Comparison of ENCODE assay signal across 1 cellular context in genomic region chr5:96901384-96901783, GRCh38.
TF ChIP-seq lines count a peak whose summit lies in the region.

No MANE protein-coding gene starts in this region.

TF ChIP-seq in GM12878, 131 proteins besides CTCF, POLR2A, EP300 and RAD21:
- TF ChIP-seq MYC (IDR thresholded peaks at IDR 0.05; ENCODE audit: insufficient read depth, insufficient read length, insufficient replicate concordance, low read length, severe bottlenecking) = no peak
- TF ChIP-seq ELK1 (IDR thresholded peaks at IDR 0.05; ENCODE audit: low read depth, low read length) = no peak
- no peak for TF ChIP-seq RELB (IDR thresholded peaks at IDR 0.05; ENCODE audit: low read depth)
- TF ChIP-seq ETV6 (conservative IDR thresholded peaks at IDR 0.05 in 1 of 2, IDR thresholded peaks at IDR 0.05 in 1 of 2; ENCODE audit: borderline replicate concordance in 1 of 2, low read depth in 1 of 2) = peak in 1 of 2 experiments; percentile 35; a peak in 1 of 4 replicates
- peak; percentile 41; the same call in 1 of the 2 replicates for TF ChIP-seq FOXM1 (IDR thresholded peaks at IDR 0.05; ENCODE audit: low read depth, low read length)
- no peak for TF ChIP-seq TCF7 (IDR thresholded peaks at IDR 0.05; ENCODE audit: borderline replicate concordance)
- TF ChIP-seq, protein P1, sequence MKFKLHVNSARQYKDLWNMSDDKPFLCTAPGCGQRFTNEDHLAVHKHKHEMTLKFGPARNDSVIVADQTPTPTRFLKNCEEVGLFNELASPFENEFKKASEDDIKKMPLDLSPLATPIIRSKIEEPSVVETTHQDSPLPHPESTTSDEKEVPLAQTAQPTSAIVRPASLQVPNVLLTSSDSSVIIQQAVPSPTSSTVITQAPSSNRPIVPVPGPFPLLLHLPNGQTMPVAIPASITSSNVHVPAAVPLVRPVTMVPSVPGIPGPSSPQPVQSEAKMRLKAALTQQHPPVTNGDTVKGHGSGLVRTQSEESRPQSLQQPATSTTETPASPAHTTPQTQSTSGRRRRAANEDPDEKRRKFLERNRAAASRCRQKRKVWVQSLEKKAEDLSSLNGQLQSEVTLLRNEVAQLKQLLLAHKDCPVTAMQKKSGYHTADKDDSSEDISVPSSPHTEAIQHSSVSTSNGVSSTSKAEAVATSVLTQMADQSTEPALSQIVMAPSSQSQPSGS (IDR thresholded peaks at IDR 0.05; ENCODE audit: low read length) = peak; percentile 50
- TF ChIP-seq ZNF622 (IDR thresholded peaks at IDR 0.05) = no peak
- no peak for TF ChIP-seq SP1 (IDR thresholded peaks at IDR 0.05; ENCODE audit: low read depth, low read length)
- TF ChIP-seq ZBED1 (IDR thresholded peaks at IDR 0.05; ENCODE audit: borderline replicate concordance) = no peak
- peak; percentile 27; the same call in 1 of the 2 replicates for TF ChIP-seq CREB1 (IDR thresholded peaks at IDR 0.05; ENCODE audit: low read depth)
- 0 out of 2 replicates have a peak, but pooled peaks have one; percentile 22 for TF ChIP-seq NR2F1 (conservative IDR thresholded peaks at IDR 0.05)
- TF ChIP-seq KAT2A (conservative IDR thresholded peaks at IDR 0.05; ENCODE audit: control insufficient read depth, low read depth, low read length) = no peak
- no peak for TF ChIP-seq NR2C1 (IDR thresholded peaks at IDR 0.05)
- TF ChIP-seq SIN3A (IDR thresholded peaks at IDR 0.05; ENCODE audit: low read depth, low read length) = no peak
- no peak for TF ChIP-seq RAD51 (IDR thresholded peaks at IDR 0.05)
- no peak for TF ChIP-seq LARP7 (IDR thresholded peaks at IDR 0.05)
- TF ChIP-seq ESRRA (IDR thresholded peaks at IDR 0.05; ENCODE audit: low read length) = no peak
- peak; percentile 50; the same call in 1 of the 2 replicates for TF ChIP-seq RUNX3 (IDR thresholded peaks at IDR 0.05; ENCODE audit: low read length)
- peak; percentile 24; the same call in 1 of the 2 replicates for TF ChIP-seq SMC3 (IDR thresholded peaks at IDR 0.05; ENCODE audit: borderline replicate concordance, low read length)
- TF ChIP-seq SMARCA5 (IDR thresholded peaks at IDR 0.05) = no peak
- peak; percentile 25; the same call in 1 of the 2 replicates for TF ChIP-seq IKZF1 (conservative IDR thresholded peaks at IDR 0.05)
- no peak for TF ChIP-seq YY1 (IDR thresholded peaks at IDR 0.05; ENCODE audit: low read depth, low read length)
- TF ChIP-seq JUNB (IDR thresholded peaks at IDR 0.05) = peak; percentile 12; the same call in 1 of the 2 replicates
- peak; percentile 47; the same call in 1 of the 2 replicates for TF ChIP-seq NFIC (IDR thresholded peaks at IDR 0.05; ENCODE audit: low read depth, low read length)
- no peak for TF ChIP-seq SMAD1 (IDR thresholded peaks at IDR 0.05; ENCODE audit: low read depth, partially characterized antibody)
- no peak for TF ChIP-seq NFXL1 (IDR thresholded peaks at IDR 0.05; ENCODE audit: borderline replicate concordance)
- peak; percentile 69 for TF ChIP-seq EED (IDR thresholded peaks at IDR 0.05; ENCODE audit: low read depth)
- TF ChIP-seq KLF5 (IDR thresholded peaks at IDR 0.05; ENCODE audit: partially characterized antibody) = no peak
